In the genomic region with DNA sequence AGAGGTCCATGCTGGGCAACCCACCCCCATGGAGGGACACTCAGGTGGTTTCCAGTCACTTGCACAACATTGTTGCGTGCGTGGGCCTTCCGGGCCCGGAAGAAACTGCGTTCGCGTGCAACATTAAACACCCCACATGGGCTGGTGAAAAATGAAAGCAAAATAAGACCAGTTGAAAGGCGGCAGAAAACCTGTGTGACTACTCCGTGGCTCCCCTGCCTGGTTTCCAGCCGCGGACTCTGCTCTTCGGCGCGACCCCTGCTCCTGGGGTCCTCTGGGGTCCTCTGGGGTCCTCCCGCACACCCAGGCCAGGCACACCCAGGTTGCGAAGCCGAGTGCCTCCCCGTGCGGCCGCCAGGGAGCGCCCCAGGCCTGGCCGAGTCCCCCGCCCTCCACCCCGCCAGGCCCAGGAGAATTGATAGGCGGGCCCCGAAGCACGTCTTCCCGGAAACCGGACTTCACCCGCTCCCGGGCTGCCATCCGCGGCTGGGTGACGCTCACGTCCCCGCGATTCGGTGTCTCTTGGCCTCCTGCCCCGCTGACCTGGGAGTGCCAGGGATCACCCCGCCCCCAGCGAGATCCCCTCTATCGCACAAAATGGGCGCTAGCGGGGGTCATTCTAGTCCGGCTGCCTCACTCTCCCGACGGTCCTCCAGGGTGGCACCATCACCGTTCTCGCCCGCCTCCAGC, we compare ENCODE assay signal across 8 cellular contexts. TPM values are rescaled to one million over a fixed set of nuclear protein-coding genes. Genes with fewer than 3 reads are reported as not detected.
DNase-seq lines count a peak whose midpoint lies in the region; ATAC-seq, FAIRE-seq and TF ChIP-seq lines count a peak whose summit lies in the region.

No MANE protein-coding gene starts in this region.

- no peak overlapping the region for H2AFZ ChIP-seq in astrocyte (ENCODE audit: low read depth, low read length)
- peak overlapping the region; percentile 73 for H2AFZ ChIP-seq in keratinocyte (ENCODE audit: control insufficient read depth, low read length)

- dilution Hi-C loops in keratinocyte (cut with MboI; ENCODE audit: extremely low pct_ligation_motif_present, low sequenced_read_pairs) = no loop called here

- no peak for FAIRE-seq in astrocyte (lab: Jason Lieb, UNC)
- FAIRE-seq in keratinocyte (lab: Jason Lieb, UNC) = no peak

- H3K4me1 Mint-ChIP-seq in astrocyte (ENCODE audit: low read depth, unreplicated experiment) = no peaks in the 10 kb centered on the region

- H3K27me3 Mint-ChIP-seq in astrocyte (ENCODE audit: low read depth, unreplicated experiment) = peaks cover 8% of the 10 kb centered on the region

- DNase-seq in AG04449 (ENCODE audit: low read depth, low spot score) = no peak
- DNase-seq in T follicular helper cell (ENCODE audit: low read depth) = peak; percentile 62
- no peak for DNase-seq in astrocyte (ENCODE audit: low read depth)
- no peak for DNase-seq in keratinocyte (ENCODE audit: low read depth, low spot score)
- peak; percentile 65 to 66 for DNase-seq in stimulated activated CD4-positive, alpha-beta T cell treated with anti-CD3 and anti-CD28 coated beads, Interleukin-4, amount 100 ng/mL, for 48 hours (ENCODE audit: low read depth in 2 of 2)
- no peak for DNase-seq in NK-92 treated with Interleukin-12 subunit alpha and Interleukin-12 subunit beta, amount 100 ng/mL, for 24 hours (lab: John Stamatoyannopoulos, UW)

- H3K4me3 Mint-ChIP-seq in astrocyte (ENCODE audit: unreplicated experiment) = no peak overlapping the region

- no peak overlapping the region for H3K27ac Mint-ChIP-seq in astrocyte (ENCODE audit: unreplicated experiment)

- H3K9me1 ChIP-seq in keratinocyte (ENCODE audit: control insufficient read depth, extremely low read depth, insufficient read depth, low read length) = no peaks in the 10 kb centered on the region

- no peaks in the 10 kb centered on the region for H3K27me3 ChIP-seq in astrocyte (ENCODE audit: insufficient read depth, low read length)
- no peaks in the 10 kb centered on the region for H3K27me3 ChIP-seq in keratinocyte (ENCODE audit: control insufficient read depth, extremely low read depth, insufficient read depth, low read length)

- no peaks in the 10 kb centered on the region for H3K79me2 ChIP-seq in astrocyte (ENCODE audit: insufficient read depth, low read length)
- no peaks in the 10 kb centered on the region for H3K79me2 ChIP-seq in keratinocyte (ENCODE audit: control insufficient read depth, insufficient read depth, low read length)

- peak overlapping the region; percentile 54 for H3K4me2 ChIP-seq in astrocyte (ENCODE audit: low read length)
- peak overlapping the region; percentile 78 for H3K4me2 ChIP-seq in keratinocyte (ENCODE audit: control insufficient read depth, extremely low read depth, insufficient read depth, low read depth, low read length)

- peaks cover 4% of the 10 kb centered on the region for H3K9me3 Mint-ChIP-seq in astrocyte (ENCODE audit: unreplicated experiment)

- CTCF ChIA-PET in AG04449 (lab: Yijun Ruan, JAX) = interaction anchor here (0.7 to 1.0 kb wide), 3 partner anchors 26 to 92 kb away, joined by 3 to 5 read pairs (median 3); no protein-coding TSS in a partner anchor

- H3K27ac ChIP-seq in astrocyte (ENCODE audit: low read depth, low read length) (no peak overlapping the region), keratinocyte (ENCODE audit: control insufficient read depth, insufficient read depth, low read length) (peak overlapping the region; percentile 47)

- H3K36me3 ChIP-seq in astrocyte (ENCODE audit: insufficient read depth, low read length) (no peaks in the 10 kb centered on the region), keratinocyte (ENCODE audit: control insufficient read depth in 2 of 2, extremely low read depth in 1 of 2, insufficient read depth in 2 of 2, low read length in 2 of 2) (no peaks in the 10 kb centered on the region)

- TF ChIP-seq CTCF in AG04449 (IDR thresholded peaks at IDR 0.05; ENCODE audit: insufficient read depth, low read length, missing control alignments) (peak; percentile 35), astrocyte (IDR thresholded peaks at IDR 0.05; ENCODE audit: insufficient read depth, low read depth, low read length) (no peak), keratinocyte (optimal IDR thresholded peaks at IDR 0.05 in 1 of 3, IDR thresholded peaks at IDR 0.05 in 1 of 3, conservative IDR thresholded peaks at IDR 0.05 in 1 of 3; ENCODE audit: extremely low read depth in 1 of 3, insufficient read depth in 2 of 3, low read length in 3 of 3) (peak; percentile 41 to 88 (median 69))

- H3K4me3 ChIP-seq in AG04449 (ENCODE audit: low read depth, low read length) (no peak overlapping the region), astrocyte (ENCODE audit: insufficient read depth, low read depth, low read length) (no peak overlapping the region), keratinocyte (ENCODE audit: control insufficient read depth in 2 of 3, extremely low read depth in 1 of 3, insufficient read depth in 2 of 3, low read depth in 1 of 3, low read length in 3 of 3) (peak overlapping the region in 2 of 3 experiments; percentile 34 to 69)

- POLR2A ChIA-PET in AG04449 (lab: Yijun Ruan, JAX) = no interaction called here

- H3K9ac ChIP-seq in astrocyte (ENCODE audit: low read length) = no peak overlapping the region
- peak overlapping the region; percentile 73 for H3K9ac ChIP-seq in keratinocyte (ENCODE audit: control insufficient read depth, extremely low read depth, insufficient read depth, low read length)

- H3K4me1 ChIP-seq in astrocyte (ENCODE audit: insufficient read depth, low read length) (no peaks in the 10 kb centered on the region), keratinocyte (ENCODE audit: control insufficient read depth, extremely low read depth, insufficient read depth, low read length) (peaks cover 18% of the 10 kb centered on the region)

- H3K36me3 Mint-ChIP-seq in astrocyte (ENCODE audit: low read depth, unreplicated experiment) = peaks cover 4% of the 10 kb centered on the region

- ATAC-seq in GM19023 (IDR thresholded peaks at IDR 0.05; ENCODE audit: unreplicated experiment) (peak; percentile 88), HG03378 (IDR thresholded peaks at IDR 0.05; ENCODE audit: unreplicated experiment) (peak; percentile 64)

- H4K20me1 ChIP-seq in astrocyte (ENCODE audit: insufficient read depth, low read length) = no peaks in the 10 kb centered on the region
- H4K20me1 ChIP-seq in keratinocyte (ENCODE audit: control insufficient read depth, extremely low read depth, insufficient read depth, low read length) = no peaks in the 10 kb centered on the region

- H3K9me3 ChIP-seq in astrocyte (ENCODE audit: insufficient read depth, low read depth, low read length) (no peaks in the 10 kb centered on the region), keratinocyte (ENCODE audit: control insufficient read depth, low read depth, low read length) (no peaks in the 10 kb centered on the region)

RNA-seq across cellular contexts. Expression of a gene that starts 1.9 kb away (rescaled TPM):
- total RNA-seq in astrocyte = 0.07 TPM in 1 of 2 replicates, not detected in the other
- 0.03 to 0.42 TPM (median 0.22 TPM) in 3 replicates for polyA plus RNA-seq in keratinocyte
- 0.16 TPM for polyA plus RNA-seq in keratinocyte (2011; ENCODE audit: low read depth)
- 0.09 and 0.24 TPM in 2 replicates for polyA plus RNA-seq in keratinocyte (2011; cell fraction: cytosol; rRNA removed)
- 0.23 and 0.28 TPM in 2 replicates for polyA plus RNA-seq in keratinocyte (2011; cell fraction: nucleus; rRNA removed)
- polyA plus RNA-seq in keratinocyte (2012; ENCODE audit: low replicate concordance) = 0.06 and 0.39 TPM in 2 replicates
- polyA minus RNA-seq in keratinocyte = 0.13 to 0.16 TPM in 2 of 3 replicates, not detected in the other
- polyA minus RNA-seq in keratinocyte (2011; cell fraction: cytosol; rRNA and poly(A)+ RNA removed) = not detected
- polyA minus RNA-seq in keratinocyte (2011; cell fraction: nucleus; rRNA and poly(A)+ RNA removed) = 0.32 and 0.70 TPM in 2 replicates

Comparison
In these comparisons a context has a peak if more than half of its experiments do, and no peak if none do; other contexts are left out.
1. DNase-seq: peak in T follicular helper cell (single experiment) and stimulated activated CD4-positive, alpha-beta T cell treated with anti-CD3 and anti-CD28 coated beads, Interleukin-4, amount 100 ng/mL, for 48 hours (2 of 2); none in AG04449 (single experiment), astrocyte (single experiment), keratinocyte (single experiment) and NK-92 treated with Interleukin-12 subunit alpha and Interleukin-12 subunit beta, amount 100 ng/mL, for 24 hours (single experiment).
2. H3K4me3 ChIP-seq: peak in keratinocyte (2 of 3); none in AG04449 (single experiment) and astrocyte (single experiment).